In the genomic region with DNA sequence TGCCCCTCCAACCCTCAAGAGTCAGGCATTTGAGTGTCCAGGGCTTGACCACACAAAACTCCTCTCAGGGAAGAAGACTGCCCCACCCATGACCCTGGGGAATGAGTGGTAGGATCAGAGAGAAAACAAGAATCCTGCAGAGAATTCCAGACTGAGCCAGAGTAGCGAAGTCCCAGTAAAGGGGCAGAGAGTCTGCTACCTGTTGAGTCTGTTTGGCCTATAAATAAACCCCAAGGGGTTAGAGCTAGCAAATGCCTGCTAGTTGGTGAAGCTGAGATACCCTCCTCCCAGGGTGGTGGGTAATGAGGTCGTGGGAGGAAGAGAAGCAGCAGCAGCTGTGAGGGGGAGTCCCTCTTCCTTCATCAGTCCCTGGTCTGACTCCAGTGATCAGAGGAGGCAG, we compare ENCODE assay signal across 16 cellular contexts. TPM values are rescaled to one million over a fixed set of nuclear protein-coding genes. Genes with fewer than 3 reads are reported as not detected.
DNase-seq lines count a peak whose midpoint lies in the region; ATAC-seq and TF ChIP-seq lines count a peak whose summit lies in the region.
"Had no signal": no experiment of that assay in that cellular context is flagged by ENCODE, and none has a peak within 500 bp of the region (broad histone marks: within the 10 kb centered on the region; RNA-seq: fewer than 3 reads in every experiment).

No MANE protein-coding gene starts in this region.

- H3K27ac ChIP-seq in mammary epithelial cell (ENCODE audit: insufficient read depth, low read depth, low read length) (no peak overlapping the region), breast epithelium (no peak overlapping the region), upper lobe of right lung (no peak overlapping the region)
- H3K27ac ChIP-seq: parathyroid adenoma, SJCRH30, thoracic aorta, VCaP had no signal

- no peak overlapping the region for H2AFZ ChIP-seq in mammary epithelial cell (ENCODE audit: low read depth, low read length)
- H2AFZ ChIP-seq: parathyroid adenoma had no signal

- TF ChIP-seq POLR2A in breast epithelium (IDR thresholded peaks at IDR 0.05), result no peak

- H3K4me2 ChIP-seq in mammary epithelial cell (ENCODE audit: insufficient read depth, low read depth, low read length), result no peak overlapping the region

- H3K4me1 Mint-ChIP-seq in T-helper 17 cell (peaks cover 72% of the 10 kb centered on the region), immature natural killer cell (peaks cover 80 to 86% of the 10 kb centered on the region in 2 donors)
- H3K4me1 Mint-ChIP-seq: brain had no signal

- TF ChIP-seq CTCF in mammary epithelial cell (conservative IDR thresholded peaks at IDR 0.05 in 1 of 2, IDR thresholded peaks at IDR 0.05 in 1 of 2; ENCODE audit: extremely low read depth in 1 of 2, insufficient read depth in 1 of 2, low read depth in 1 of 2, low read length in 2 of 2) (no peak), breast epithelium (IDR thresholded peaks at IDR 0.05) (no peak), upper lobe of right lung (IDR thresholded peaks at IDR 0.05) (no peak)

- H3K4me3 ChIP-seq in mammary epithelial cell (replicated peaks in 1 of 3; ENCODE audit: insufficient read depth in 1 of 3, low read depth in 2 of 3, low read length in 3 of 3), result no peak overlapping the region
- H3K4me3 ChIP-seq in breast epithelium, result no peak overlapping the region
- H3K4me3 ChIP-seq in upper lobe of right lung, result no peak overlapping the region
- H3K4me3 ChIP-seq: SJCRH30 had no signal

- H3K27me3 Mint-ChIP-seq in T-helper 17 cell (no peaks in the 10 kb centered on the region), immature natural killer cell (ENCODE audit: low read depth in 3 of 3) (peaks cover 0 to 5% (median 0%) of the 10 kb centered on the region in 3 donors)

- no peaks in the 10 kb centered on the region for H4K20me1 ChIP-seq in mammary epithelial cell (ENCODE audit: insufficient read depth, low read length)

- no TSS peak for BruUV-seq in mammary epithelial cell (replicated peaks; lab: Mats Ljungman, UMichigan)

- WGBS in mammary epithelial cell (ENCODE audit: low coverage, missing lambda C conversion rate), result 56% methylated on average over 2 of the region's 2 CpGs

- H3K4me1 ChIP-seq in mammary epithelial cell (ENCODE audit: insufficient read depth, low read length) (no peaks in the 10 kb centered on the region), breast epithelium (no peaks in the 10 kb centered on the region), upper lobe of right lung (peaks cover 7% of the 10 kb centered on the region)
- H3K4me1 ChIP-seq: parathyroid adenoma, SJCRH30 had no signal

- peaks cover 13% of the 10 kb centered on the region for H3K36me3 Mint-ChIP-seq in T-helper 17 cell (ENCODE audit: low read depth)
- H3K36me3 Mint-ChIP-seq in immature natural killer cell, result peaks cover 40 to 60% (median 45%) of the 10 kb centered on the region in 3 donors
- H3K36me3 Mint-ChIP-seq: brain had no signal

- H3K36me3 ChIP-seq in mammary epithelial cell (ENCODE audit: insufficient read depth, low read length) (no peaks in the 10 kb centered on the region), breast epithelium (no peaks in the 10 kb centered on the region), upper lobe of right lung (no peaks in the 10 kb centered on the region)
- H3K36me3 ChIP-seq: SJCRH30, thoracic aorta had no signal

- H3K79me2 ChIP-seq in mammary epithelial cell (ENCODE audit: insufficient read depth, low read length), result no peaks in the 10 kb centered on the region
- H3K79me2 ChIP-seq: parathyroid adenoma had no signal

- H3K9me3 Mint-ChIP-seq in immature natural killer cell, result no peaks in the 10 kb centered on the region
- H3K9me3 Mint-ChIP-seq: brain had no signal

- in situ Hi-C loops in mammary epithelial cell (cut with MboI; ENCODE audit: low sequenced_read_pairs in 2 of 2), result no loop called here

- H3K9ac ChIP-seq in mammary epithelial cell (ENCODE audit: insufficient read depth, low read length), result no peak overlapping the region
- H3K9ac ChIP-seq: parathyroid adenoma had no signal

- H3K9me3 ChIP-seq in mammary epithelial cell (replicated peaks; ENCODE audit: insufficient read depth, low read length), result no peaks in the 10 kb centered on the region
- no peaks in the 10 kb centered on the region for H3K9me3 ChIP-seq in breast epithelium
- no peaks in the 10 kb centered on the region for H3K9me3 ChIP-seq in T-helper 17 cell (ENCODE audit: control insufficient read depth, low read length, poor library complexity, severe bottlenecking)
- no peaks in the 10 kb centered on the region for H3K9me3 ChIP-seq in upper lobe of right lung
- H3K9me3 ChIP-seq: SJCRH30, thoracic aorta had no signal

- dilution Hi-C loops in mammary epithelial cell (cut with HindIII; ENCODE audit: low sequenced_read_pairs), result no loop called here

- H3K4me3 Mint-ChIP-seq in T-helper 17 cell (peak overlapping the region; percentile 99), immature natural killer cell (peak overlapping the region; percentile 93 to 97 (median 96))
- H3K4me3 Mint-ChIP-seq: brain had no signal

- no peak overlapping the region for H3K27ac Mint-ChIP-seq in T-helper 17 cell
- H3K27ac Mint-ChIP-seq in immature natural killer cell, result peak overlapping the region; percentile 91 to 99 (median 96)
- H3K27ac Mint-ChIP-seq: brain had no signal

- peak; percentile 9 for DNase-seq in mammary epithelial cell
- no peak for DNase-seq in breast epithelium (ENCODE audit: low spot score in 2 of 2)
- no peak for DNase-seq in T-helper 17 cell
- DNase-seq in immature natural killer cell, result no peak
- DNase-seq in amygdala (lab: John Stamatoyannopoulos, UW), result no peak
- DNase-seq in upper lobe of right lung, result no peak
- DNase-seq in NCI-H446 treated with DMSO at 0.1 percent for 48 hours (lab: John Stamatoyannopoulos, UW), result no peak
- DNase-seq: DMS79 treated with DMSO at 0.1 percent for 48 hours, foreskin melanocyte, mesenchymal stem cell, SJCRH30 had no signal

- intact Hi-C loops in mammary epithelial cell (cut with micrococcal nuclease), result no loop called here
- intact Hi-C loops in breast epithelium (cut with DNase I; ENCODE audit: low total_unique reads), result no loop called here
- intact Hi-C loops in upper lobe of right lung (cut with DNase I), result no loop called here

- CTCF ChIA-PET in mammary epithelial cell (lab: Charles Lee; ENCODE audit: low non-redundant PET), result no interaction called here

- ATAC-seq in T-helper 17 cell (no peak), HG02973 (IDR thresholded peaks at IDR 0.05; ENCODE audit: unreplicated experiment) (no peak), upper lobe of right lung (no peak)

- no peaks in the 10 kb centered on the region for H3K27me3 ChIP-seq in mammary epithelial cell (ENCODE audit: insufficient read depth, low read length)
- no peaks in the 10 kb centered on the region for H3K27me3 ChIP-seq in breast epithelium
- no peaks in the 10 kb centered on the region for H3K27me3 ChIP-seq in upper lobe of right lung

RNA-seq across cellular contexts. Expression of a gene that starts 2.5 kb away (rescaled TPM):
- total RNA-seq in mammary epithelial cell, result under 1 TPM in 1 of 2 donors, not detected in 1; 0.28 TPM
- not detected for polyA plus RNA-seq in mammary epithelial cell
- polyA minus RNA-seq in mammary epithelial cell, result not detected
- 1 to 10 TPM; 3.6 to 4.6 (median 4.4) TPM for total RNA-seq in breast epithelium
- total RNA-seq in T-helper 17 cell, result 100 to 1,000 TPM; 286 to 288 TPM
- 100 to 1,000 TPM; 232 to 341 (median 287) TPM for polyA plus RNA-seq in immature natural killer cell
- total RNA-seq in upper lobe of right lung, result 12.4 TPM

RNA-seq across cellular contexts. Expression of a gene that starts 26.0 kb away (rescaled TPM):
- total RNA-seq in mammary epithelial cell (10 to 100 TPM; 29.8 to 50.1 TPM), breast epithelium (1 to 10 TPM in 2 of 3 donors, under 1 TPM in 1; 0.64 to 3.1 (median 2.0) TPM), T-helper 17 cell (under 1 TPM; 0.42 to 0.50 TPM), upper lobe of right lung (0.96 TPM)
- polyA plus RNA-seq in mammary epithelial cell (13.2 TPM), immature natural killer cell (under 1 TPM in 2 of 3 donors, not detected in 1; 0.18 to 0.84 TPM)
- 28.7 TPM for polyA minus RNA-seq in mammary epithelial cell

RNA-seq across cellular contexts. Expression of a gene that starts 47.6 kb away (rescaled TPM):
- total RNA-seq in mammary epithelial cell (100 to 1,000 TPM; 261 to 422 TPM), breast epithelium (10 to 100 TPM in 2 of 3 donors, 1 to 10 TPM in 1; 1.9 to 81.8 (median 42.9) TPM), T-helper 17 cell (1 to 10 TPM in 1 of 2 donors, under 1 TPM in 1; 0.20 to 1.1 TPM), upper lobe of right lung (17.9 TPM)
- polyA plus RNA-seq in mammary epithelial cell (252 TPM), immature natural killer cell (1 to 10 TPM in 2 of 3 donors, not detected in 1; 5.2 TPM)
- polyA minus RNA-seq in mammary epithelial cell, result 369 TPM
- total RNA-seq: SJCRH30 had no signal

RNA-seq across cellular contexts. Expression of a gene that starts 53.7 kb away (rescaled TPM):
- not detected for total RNA-seq in mammary epithelial cell
- polyA plus RNA-seq in mammary epithelial cell, result 0.65 TPM
- polyA minus RNA-seq in mammary epithelial cell, result not detected
- 10 to 100 TPM in 1 of 3 donors, 1 to 10 TPM in 1, under 1 TPM in 1; 0.88 to 90.1 (median 7.5) TPM for total RNA-seq in breast epithelium
- total RNA-seq in T-helper 17 cell, result 1 to 10 TPM; 1.2 to 4.0 TPM
- not detected for polyA plus RNA-seq in immature natural killer cell
- 16.9 TPM for total RNA-seq in upper lobe of right lung
- total RNA-seq: SJCRH30 had no signal

Comparison
In these comparisons a context has a peak if more than half of its experiments do, and no peak if none do; other contexts are left out.
1. RNA of a gene that starts 26.0 kb away (total RNA-seq): 29.8 to 50.1 TPM in mammary epithelial cell; 0.64 to 3.1 TPM in breast epithelium, 0.96 TPM in upper lobe of right lung (single experiment) and 0.42 to 0.50 TPM in T-helper 17 cell; every median in the first group is over 4 times any median in the second.
2. RNA of a gene that starts 2.5 kb away (total RNA-seq): 286 to 288 TPM in T-helper 17 cell; 12.4 TPM in upper lobe of right lung (single experiment), 3.6 to 4.6 TPM in breast epithelium and 0.28 TPM in mammary epithelial cell; every median in the first group is over 10 times any median in the second.